ENCODE assay signal across 30 cellular contexts in genomic region chr16:86292171-86292775, GRCh38.
"Had no signal": no experiment of that assay in that cellular context is flagged by ENCODE, and none has a peak within 500 bp of the region (broad histone marks: within the 10 kb centered on the region; RNA-seq: fewer than 3 reads in every experiment).

No MANE protein-coding gene starts in this region.

- H3K27ac ChIP-seq: epithelial cell of prostate, gastrocnemius medialis, heart left ventricle, hepatocyte, ovary, psoas muscle, sigmoid colon, testis, tibial artery, upper lobe of left lung, uterus had no signal

- H3K4me2 ChIP-seq: hepatocyte had no signal

- H3K36me3 ChIP-seq: gastrocnemius medialis, heart left ventricle, ovary, sigmoid colon, tibial artery, upper lobe of left lung, uterus had no signal

- H3K4me3 Mint-ChIP-seq: dendritic cell treated with granulocyte-macrophage colony-stimulating factor and Interleukin-4, amounts not matched to agents 40 ng/mL and 50 ng/mL, for 4 days; endodermal cell; memory B cell; naive thymus-derived CD8-positive, alpha-beta T cell; nephron progenitor cell; stimulated activated memory B cell treated with anti-CD40 and anti-IgM and Interleukin-4, amounts not matched to agents 10 μg/mL and 1 μg/mL and 100 μg/mL, for 72 hours had no signal

- DNase-seq: effector CD8-positive, alpha-beta T cell; endodermal cell; foreskin fibroblast; gastrocnemius medialis; heart left ventricle; kidney; midbrain; naive thymus-derived CD8-positive, alpha-beta T cell; nephron progenitor cell; occipital lobe; ovary; psoas muscle; right cardiac atrium; sigmoid colon; stimulated activated CD4-positive, alpha-beta T cell treated with anti-CD3 and anti-CD28 coated beads, Interleukin-4, amount 100 ng/mL, for 4 hours; stimulated activated naive CD8-positive, alpha-beta T cell treated with anti-CD3 and anti-CD28 coated beads, Interleukin-15, Interleukin-2, amounts not matched to agents 100 U/mL and 50 U/mL, for 24 hours; substantia nigra; testis; tibial artery; upper lobe of left lung; uterus had no signal

- H2AFZ ChIP-seq: hepatocyte had no signal

- H3K4me1 ChIP-seq: gastrocnemius medialis, heart left ventricle, psoas muscle, testis, tibial artery had no signal

- H3K27me3 ChIP-seq: ovary, testis had no signal

- H3K9me3 Mint-ChIP-seq: dendritic cell treated with granulocyte-macrophage colony-stimulating factor and Interleukin-4, amounts not matched to agents 40 ng/mL and 50 ng/mL, for 4 days; endodermal cell; memory B cell; nephron progenitor cell; stimulated activated memory B cell treated with anti-CD40 and anti-IgM and Interleukin-4, amounts not matched to agents 10 μg/mL and 1 μg/mL and 100 μg/mL, for 72 hours had no signal

- H3K4me1 Mint-ChIP-seq: memory B cell had no signal

- ATAC-seq: esophagus mucosa; gastrocnemius medialis; heart left ventricle; left lobe of liver; naive thymus-derived CD8-positive, alpha-beta T cell; psoas muscle; right cardiac atrium; stimulated activated memory B cell treated with anti-CD40 and anti-IgM and Interleukin-4, amounts not matched to agents 10 μg/mL and 1 μg/mL and 100 μg/mL, for 72 hours; stimulated activated naive CD8-positive, alpha-beta T cell treated with anti-CD3 and anti-CD28 coated beads, Interleukin-15, Interleukin-2, amounts not matched to agents 100 U/mL and 50 U/mL, for 24 hours had no signal

- H3K4me3 ChIP-seq: gastrocnemius medialis, heart left ventricle, hepatocyte, lung, ovary, psoas muscle, sigmoid colon, testis, tibial artery, upper lobe of left lung, uterus had no signal

- H3K9me3 ChIP-seq: gastrocnemius medialis, heart left ventricle, ovary, psoas muscle, sigmoid colon, testis, tibial artery, upper lobe of left lung, uterus had no signal

- H3K27ac Mint-ChIP-seq: dendritic cell treated with granulocyte-macrophage colony-stimulating factor and Interleukin-4, amounts not matched to agents 40 ng/mL and 50 ng/mL, for 4 days; endodermal cell; memory B cell; naive thymus-derived CD8-positive, alpha-beta T cell; nephron progenitor cell; stimulated activated memory B cell treated with anti-CD40 and anti-IgM and Interleukin-4, amounts not matched to agents 10 μg/mL and 1 μg/mL and 100 μg/mL, for 72 hours had no signal

- FAIRE-seq: colon, kidney had no signal

- H3K36me3 Mint-ChIP-seq: memory B cell; stimulated activated memory B cell treated with anti-CD40 and anti-IgM and Interleukin-4, amounts not matched to agents 10 μg/mL and 1 μg/mL and 100 μg/mL, for 72 hours had no signal
